Comparison of ENCODE assay signal across 1 cellular context in the genomic region with DNA sequence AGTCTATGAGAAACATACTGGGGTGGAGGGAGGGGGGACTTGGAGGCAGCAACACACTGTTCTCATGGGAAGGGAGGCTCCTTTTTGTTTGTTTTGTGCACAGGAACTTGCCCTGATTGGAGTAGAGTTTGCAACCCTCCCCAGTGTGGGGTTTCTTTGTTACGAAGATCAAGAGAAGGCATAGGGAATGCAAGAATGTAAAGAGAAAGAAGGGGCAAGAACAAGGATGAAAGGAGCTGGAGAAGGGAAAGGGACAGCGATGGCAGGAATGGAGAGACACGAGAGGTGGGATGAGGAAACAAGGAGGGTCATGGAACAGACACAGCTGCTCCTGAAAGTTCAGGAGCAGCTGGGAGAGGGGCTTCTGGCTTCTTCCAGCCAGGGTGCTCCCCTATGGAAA.
TF ChIP-seq lines count a peak whose summit lies in the region.

No MANE protein-coding gene starts in this region.

TF ChIP-seq in GM23338, 12 proteins besides CTCF, POLR2A, EP300 and RAD21 (continued from another document):
- TF ChIP-seq, protein P1, sequence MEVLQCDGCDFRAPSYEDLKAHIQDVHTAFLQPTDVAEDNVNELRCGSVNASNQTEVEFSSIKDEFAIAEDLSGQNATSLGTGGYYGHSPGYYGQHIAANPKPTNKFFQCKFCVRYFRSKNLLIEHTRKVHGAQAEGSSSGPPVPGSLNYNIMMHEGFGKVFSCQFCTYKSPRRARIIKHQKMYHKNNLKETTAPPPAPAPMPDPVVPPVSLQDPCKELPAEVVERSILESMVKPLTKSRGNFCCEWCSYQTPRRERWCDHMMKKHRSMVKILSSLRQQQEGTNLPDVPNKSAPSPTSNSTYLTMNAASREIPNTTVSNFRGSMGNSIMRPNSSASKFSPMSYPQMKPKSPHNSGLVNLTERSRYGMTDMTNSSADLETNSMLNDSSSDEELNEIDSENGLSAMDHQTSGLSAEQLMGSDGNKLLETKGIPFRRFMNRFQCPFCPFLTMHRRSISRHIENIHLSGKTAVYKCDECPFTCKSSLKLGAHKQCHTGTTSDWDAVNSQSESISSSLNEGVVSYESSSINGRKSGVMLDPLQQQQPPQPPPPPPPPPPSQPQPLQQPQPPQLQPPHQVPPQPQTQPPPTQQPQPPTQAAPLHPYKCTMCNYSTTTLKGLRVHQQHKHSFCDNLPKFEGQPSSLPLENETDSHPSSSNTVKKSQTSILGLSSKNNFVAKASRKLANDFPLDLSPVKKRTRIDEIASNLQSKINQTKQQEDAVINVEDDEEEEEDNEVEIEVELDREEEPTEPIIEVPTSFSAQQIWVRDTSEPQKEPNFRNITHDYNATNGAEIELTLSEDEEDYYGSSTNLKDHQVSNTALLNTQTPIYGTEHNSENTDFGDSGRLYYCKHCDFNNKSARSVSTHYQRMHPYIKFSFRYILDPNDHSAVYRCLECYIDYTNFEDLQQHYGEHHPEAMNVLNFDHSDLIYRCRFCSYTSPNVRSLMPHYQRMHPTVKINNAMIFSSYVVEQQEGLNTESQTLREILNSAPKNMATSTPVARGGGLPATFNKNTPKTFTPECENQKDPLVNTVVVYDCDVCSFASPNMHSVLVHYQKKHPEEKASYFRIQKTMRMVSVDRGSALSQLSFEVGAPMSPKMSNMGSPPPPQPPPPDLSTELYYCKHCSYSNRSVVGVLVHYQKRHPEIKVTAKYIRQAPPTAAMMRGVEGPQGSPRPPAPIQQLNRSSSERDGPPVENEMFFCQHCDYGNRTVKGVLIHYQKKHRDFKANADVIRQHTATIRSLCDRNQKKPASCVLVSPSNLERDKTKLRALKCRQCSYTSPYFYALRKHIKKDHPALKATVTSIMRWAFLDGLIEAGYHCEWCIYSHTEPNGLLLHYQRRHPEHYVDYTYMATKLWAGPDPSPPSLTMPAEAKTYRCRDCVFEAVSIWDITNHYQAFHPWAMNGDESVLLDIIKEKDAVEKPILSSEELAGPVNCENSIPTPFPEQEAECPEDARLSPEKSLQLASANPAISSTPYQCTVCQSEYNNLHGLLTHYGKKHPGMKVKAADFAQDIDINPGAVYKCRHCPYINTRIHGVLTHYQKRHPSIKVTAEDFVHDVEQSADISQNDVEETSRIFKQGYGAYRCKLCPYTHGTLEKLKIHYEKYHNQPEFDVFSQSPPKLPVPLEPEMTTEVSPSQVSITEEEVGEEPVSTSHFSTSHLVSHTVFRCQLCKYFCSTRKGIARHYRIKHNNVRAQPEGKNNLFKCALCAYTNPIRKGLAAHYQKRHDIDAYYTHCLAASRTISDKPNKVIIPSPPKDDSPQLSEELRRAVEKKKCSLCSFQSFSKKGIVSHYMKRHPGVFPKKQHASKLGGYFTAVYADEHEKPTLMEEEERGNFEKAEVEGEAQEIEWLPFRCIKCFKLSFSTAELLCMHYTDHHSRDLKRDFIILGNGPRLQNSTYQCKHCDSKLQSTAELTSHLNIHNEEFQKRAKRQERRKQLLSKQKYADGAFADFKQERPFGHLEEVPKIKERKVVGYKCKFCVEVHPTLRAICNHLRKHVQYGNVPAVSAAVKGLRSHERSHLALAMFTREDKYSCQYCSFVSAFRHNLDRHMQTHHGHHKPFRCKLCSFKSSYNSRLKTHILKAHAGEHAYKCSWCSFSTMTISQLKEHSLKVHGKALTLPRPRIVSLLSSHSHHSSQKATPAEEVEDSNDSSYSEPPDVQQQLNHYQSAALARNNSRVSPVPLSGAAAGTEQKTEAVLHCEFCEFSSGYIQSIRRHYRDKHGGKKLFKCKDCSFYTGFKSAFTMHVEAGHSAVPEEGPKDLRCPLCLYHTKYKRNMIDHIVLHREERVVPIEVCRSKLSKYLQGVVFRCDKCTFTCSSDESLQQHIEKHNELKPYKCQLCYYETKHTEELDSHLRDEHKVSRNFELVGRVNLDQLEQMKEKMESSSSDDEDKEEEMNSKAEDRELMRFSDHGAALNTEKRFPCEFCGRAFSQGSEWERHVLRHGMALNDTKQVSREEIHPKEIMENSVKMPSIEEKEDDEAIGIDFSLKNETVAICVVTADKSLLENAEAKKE (CRISPR knock-in tag; IDR thresholded peaks at IDR 0.05), result peak; percentile 55; the same call in 1 of the 2 replicates
- no peak for TF ChIP-seq CREB1 (CRISPR knock-in tag; IDR thresholded peaks at IDR 0.05; ENCODE audit: low read depth)
